19 cellular contexts compared by ENCODE assay signal in the genomic region with DNA sequence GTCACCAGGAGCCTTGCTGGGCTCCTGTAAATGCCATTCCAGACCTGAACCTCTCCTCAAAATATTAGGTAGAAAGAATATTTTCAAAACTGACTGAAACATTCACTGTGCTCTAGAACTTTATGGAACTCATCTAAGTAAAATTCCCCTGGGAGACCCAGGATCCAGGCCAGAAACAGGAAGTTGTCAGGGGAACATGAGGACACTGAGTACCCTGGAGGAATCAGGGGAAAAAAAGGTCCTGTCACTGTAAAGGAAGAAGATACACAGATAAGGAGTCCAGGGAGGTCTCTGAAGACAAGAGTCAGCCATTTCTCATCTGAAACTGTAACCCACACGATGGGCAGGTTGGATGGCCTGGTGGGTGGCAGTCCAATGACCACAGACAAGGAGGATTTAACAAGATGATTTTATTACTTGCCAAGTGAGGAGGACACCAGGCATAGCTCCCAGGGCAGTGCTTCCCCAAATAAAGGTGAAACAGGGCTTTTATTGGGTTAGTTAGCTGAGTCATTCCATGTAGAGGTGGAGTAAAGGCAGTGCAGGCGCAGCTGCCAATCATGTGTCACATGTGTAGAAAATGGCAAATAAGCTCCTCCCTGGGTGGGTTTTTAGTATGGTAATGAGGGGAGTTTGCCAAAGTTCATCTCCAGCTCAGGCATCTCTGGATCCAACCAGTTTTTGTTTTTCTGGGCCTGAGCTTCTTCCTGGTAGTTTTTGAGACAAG.
DNase-seq lines count a peak whose midpoint lies in the region; ATAC-seq and TF ChIP-seq lines count a peak whose summit lies in the region.
"Had no signal": no experiment of that assay in that cellular context is flagged by ENCODE, and none has a peak within 500 bp of the region (broad histone marks: within the 10 kb centered on the region; RNA-seq: fewer than 3 reads in every experiment).

No MANE protein-coding gene starts in this region.

- TF ChIP-seq POLR2A in heart left ventricle (IDR thresholded peaks at IDR 0.05): no peak

- no peaks in the 10 kb centered on the region for H3K36me3 Mint-ChIP-seq in CD14-positive monocyte
- H3K36me3 Mint-ChIP-seq: activated naive CD4-positive, alpha-beta T cell treated with anti-CD3 and anti-CD28 coated beads, Interleukin-2, amount 50 U/mL, for 72 hours had no signal

- H3K4me1 ChIP-seq in heart left ventricle: peaks cover 7 to 79% (median 35%) of the 10 kb centered on the region in 12 donors

- WGBS in heart left ventricle, 4 donors: 73 to 82% (median 79%) methylated on average over 2 of the region's 2 CpGs

- no peak overlapping the region for H3K4me3 Mint-ChIP-seq in CD14-positive monocyte
- H3K4me3 Mint-ChIP-seq: activated T-helper 1 cell treated with anti-CD3 and anti-CD28 coated beads, Interleukin-12 subunit alpha, Interleukin-12 subunit beta, Interleukin-2, Interleukin-4 antibody, amounts not matched to agents 30 ng/mL and 10 ng/mL and 1 ng/mL, durations not matched to agents 14 hours and 24 hours and 36 hours; B cell; effector memory CD8-positive, alpha-beta T cell had no signal

- H3K4me3 ChIP-seq in GM12864 (ENCODE audit: low read depth, low read length) (no peak overlapping the region), heart left ventricle (no peak overlapping the region)
- H3K4me3 ChIP-seq: esophagus muscularis mucosa had no signal

- H3K36me3 ChIP-seq in heart left ventricle: no peaks in the 10 kb centered on the region
- H3K36me3 ChIP-seq: esophagus muscularis mucosa had no signal

- peak; percentile 2 for TF ChIP-seq CTCF in GM12864 (IDR thresholded peaks at IDR 0.05; ENCODE audit: low read depth, low read length, missing control alignments)
- no peak for TF ChIP-seq CTCF in heart left ventricle (IDR thresholded peaks at IDR 0.05)
- no peak for TF ChIP-seq CTCF in CD14-positive monocyte (IDR thresholded peaks at IDR 0.05)

- H3K9me3 Mint-ChIP-seq in CD14-positive monocyte: no peaks in the 10 kb centered on the region
- H3K9me3 Mint-ChIP-seq: activated naive CD4-positive, alpha-beta T cell treated with anti-CD3 and anti-CD28 coated beads, Interleukin-2, amount 50 U/mL, for 72 hours; activated T-helper 1 cell treated with anti-CD3 and anti-CD28 coated beads, Interleukin-12 subunit alpha, Interleukin-12 subunit beta, Interleukin-2, Interleukin-4 antibody, amounts not matched to agents 30 ng/mL and 10 ng/mL and 1 ng/mL, durations not matched to agents 14 hours and 24 hours and 36 hours; effector memory CD8-positive, alpha-beta T cell had no signal

- peak overlapping the region in 9 of 12 donors; percentile 6 to 69 (median 60) for H3K27ac ChIP-seq in heart left ventricle
- H3K27ac ChIP-seq: RWPE1 had no signal

- H3K27me3 Mint-ChIP-seq in CD14-positive monocyte (ENCODE audit: low read depth in 3 of 3): peaks cover 0 to 4% (median 2%) of the 10 kb centered on the region in 3 donors

- no peaks in the 10 kb centered on the region for H3K27me3 ChIP-seq in heart left ventricle
- H3K27me3 ChIP-seq: esophagus muscularis mucosa had no signal

- peaks cover 6% of the 10 kb centered on the region for H3K4me1 Mint-ChIP-seq in CD14-positive monocyte

- no peaks in the 10 kb centered on the region for H3K9me3 ChIP-seq in heart left ventricle
- H3K9me3 ChIP-seq: esophagus muscularis mucosa had no signal

- no peak for DNase-seq in GM12864 (ENCODE audit: low read depth)
- peak; percentile 4 for DNase-seq in NAMALWA (ENCODE audit: low spot score)
- peak in 4 of 5 donors; percentile 32 to 37 (median 34) for DNase-seq in heart left ventricle
- no peak for DNase-seq in sciatic nerve (ENCODE audit: low spot score)
- DNase-seq in CD14-positive monocyte (ENCODE audit: low spot score): no peak
- no peak for DNase-seq in Kasumi-1 (lab: John Stamatoyannopoulos, UW)
- DNase-seq: effector memory CD8-positive, alpha-beta T cell; EL; HCEC 1CT; NCI-H1694; stimulated activated CD4-positive, alpha-beta T cell treated with anti-CD3 and anti-CD28 coated beads, Interleukin-12 subunit alpha, Interleukin-12 subunit beta, amount 100 ng/mL, for 4 hours had no signal

- peak in 3 of 4 donors; percentile 44 to 56 (median 56) for ATAC-seq in heart left ventricle
- peak; percentile 26 for ATAC-seq in sciatic nerve
- no peak for ATAC-seq in GM19023 (IDR thresholded peaks at IDR 0.05; ENCODE audit: unreplicated experiment)
- no peak for ATAC-seq in HG02623 (IDR thresholded peaks at IDR 0.05; ENCODE audit: unreplicated experiment)
- ATAC-seq: activated naive CD4-positive, alpha-beta T cell treated with anti-CD3 and anti-CD28 coated beads, Interleukin-2, amount 50 U/mL, for 72 hours; effector memory CD8-positive, alpha-beta T cell; HepG2 had no signal

- no peak overlapping the region for H3K27ac Mint-ChIP-seq in CD14-positive monocyte
- H3K27ac Mint-ChIP-seq: activated naive CD4-positive, alpha-beta T cell treated with anti-CD3 and anti-CD28 coated beads, Interleukin-2, amount 50 U/mL, for 72 hours; activated T-helper 1 cell treated with anti-CD3 and anti-CD28 coated beads, Interleukin-12 subunit alpha, Interleukin-12 subunit beta, Interleukin-2, Interleukin-4 antibody, amounts not matched to agents 30 ng/mL and 10 ng/mL and 1 ng/mL, durations not matched to agents 14 hours and 24 hours and 36 hours; B cell; effector memory CD8-positive, alpha-beta T cell had no signal

- intact Hi-C loops in heart left ventricle (cut with DNase I): no loop called here
- intact Hi-C loops in sciatic nerve (cut with DNase I): no loop called here
- intact Hi-C loops in CD14-positive monocyte (cut with micrococcal nuclease): no loop called here

Comparison
In these comparisons a context has a peak if more than half of its experiments do, and no peak if none do; other contexts are left out.
1. DNase-seq: peak in NAMALWA (single experiment) and heart left ventricle (4 of 5); none in GM12864 (single experiment), sciatic nerve (single experiment), CD14-positive monocyte (single experiment) and Kasumi-1 (0 of 2).
2. ATAC-seq: peak in heart left ventricle (3 of 4) and sciatic nerve (single experiment); none in GM19023 (single experiment) and HG02623 (single experiment).